ENCODE assay signal across 26 cellular contexts in genomic region chr16:1464196-1464893, GRCh38. TPM values are rescaled to one million over a fixed set of nuclear protein-coding genes. Genes with fewer than 3 reads are reported as not detected.
"Had no signal": no experiment of that assay in that cellular context is flagged by ENCODE, and none has a peak within 500 bp of the region (broad histone marks: within the 10 kb centered on the region; RNA-seq: fewer than 3 reads in every experiment).

No MANE protein-coding gene starts in this region.

- H3K36me3 ChIP-seq: prostate gland had no signal

- H3K27ac ChIP-seq: heart left ventricle, parathyroid adenoma, prostate gland, right lobe of liver, tibial artery had no signal

- DNase-seq: effector CD4-positive, alpha-beta T cell; endodermal cell; hippocampal formation; left colon; stimulated activated CD4-positive, alpha-beta T cell treated with anti-CD3 and anti-CD28 coated beads, Interleukin-4, amount 100 ng/mL, for 1 hour; stimulated activated CD8-positive, alpha-beta memory T cell treated with anti-CD3 and anti-CD28 coated beads, Interleukin-4, amount 100 ng/mL, for 48 hours; stimulated activated naive CD8-positive, alpha-beta T cell treated with anti-CD3 and anti-CD28 coated beads, Interleukin-15, Interleukin-2, amounts not matched to agents 100 U/mL and 50 U/mL, for 24 hours; tibial artery had no signal

- H3K9ac ChIP-seq: parathyroid adenoma had no signal

- H3K4me3 Mint-ChIP-seq: central memory CD8-positive, alpha-beta T cell; endodermal cell; natural killer cell treated with Interleukin-12 subunit alpha and Interleukin-12 subunit beta and Interleukin-15 and Interleukin-18, amount 100 ng/mL, for 72 hours; stimulated activated effector memory CD8-positive, alpha-beta T cell treated with anti-CD3 and anti-CD28 coated beads, Interleukin-12 subunit alpha, Interleukin-12 subunit beta, amount 100 ng/mL, for 72 hours had no signal

- H3K36me3 Mint-ChIP-seq: natural killer cell treated with Interleukin-12 subunit alpha and Interleukin-12 subunit beta and Interleukin-15 and Interleukin-18, amount 100 ng/mL, for 72 hours had no signal

- ATAC-seq: heart left ventricle; left colon; right lobe of liver; stimulated activated effector memory CD8-positive, alpha-beta T cell treated with anti-CD3 and anti-CD28 coated beads, Interleukin-12 subunit alpha, Interleukin-12 subunit beta, amount 100 ng/mL, for 72 hours; stimulated activated naive CD8-positive, alpha-beta T cell treated with anti-CD3 and anti-CD28 coated beads, Interleukin-15, Interleukin-2, amounts not matched to agents 100 U/mL and 50 U/mL, for 24 hours had no signal

- H3K4me3 ChIP-seq: heart left ventricle, prostate gland, right lobe of liver, tibial artery had no signal

- H3K9me3 Mint-ChIP-seq: central memory CD8-positive, alpha-beta T cell; endodermal cell; natural killer cell treated with Interleukin-12 subunit alpha and Interleukin-12 subunit beta and Interleukin-15 and Interleukin-18, amount 100 ng/mL, for 72 hours; stimulated activated effector memory CD8-positive, alpha-beta T cell treated with anti-CD3 and anti-CD28 coated beads, Interleukin-12 subunit alpha, Interleukin-12 subunit beta, amount 100 ng/mL, for 72 hours had no signal

- H3K27ac Mint-ChIP-seq: endodermal cell; natural killer cell treated with Interleukin-12 subunit alpha and Interleukin-12 subunit beta and Interleukin-15 and Interleukin-18, amount 100 ng/mL, for 72 hours; stimulated activated effector memory CD8-positive, alpha-beta T cell treated with anti-CD3 and anti-CD28 coated beads, Interleukin-12 subunit alpha, Interleukin-12 subunit beta, amount 100 ng/mL, for 72 hours had no signal

- H3K4me1 ChIP-seq: parathyroid adenoma, prostate gland, right lobe of liver, tibial artery had no signal

- H3K27me3 Mint-ChIP-seq: central memory CD8-positive, alpha-beta T cell; natural killer cell treated with Interleukin-12 subunit alpha and Interleukin-12 subunit beta and Interleukin-15 and Interleukin-18, amount 100 ng/mL, for 72 hours had no signal

- H3K9me3 ChIP-seq: heart left ventricle, prostate gland, right lobe of liver, tibial artery had no signal

- H3K27me3 ChIP-seq: heart left ventricle, right lobe of liver, tibial artery had no signal

- H3K4me1 Mint-ChIP-seq: endodermal cell had no signal

RNA-seq across cellular contexts. Expression of gene PTX4, which starts 24.4 kb away (rescaled TPM):
- total RNA-seq: endodermal cell, frontal cortex, kidney epithelial cell, left colon, myocyte, omental fat pad, renal cortical epithelial cell, right lobe of liver, temporal lobe had no signal

RNA-seq across cellular contexts. Expression of gene PERCC1, which starts 33.5 kb away (rescaled TPM):
- total RNA-seq: dermis microvascular lymphatic vessel endothelial cell, endothelial cell of umbilical vein, frontal cortex, glomerular endothelial cell, kidney epithelial cell, left colon, mucosa of gallbladder, myocyte, renal cortical epithelial cell, right lobe of liver, temporal lobe, ureter had no signal
